Comparison of ENCODE assay signal across 24 cellular contexts in the genomic region with DNA sequence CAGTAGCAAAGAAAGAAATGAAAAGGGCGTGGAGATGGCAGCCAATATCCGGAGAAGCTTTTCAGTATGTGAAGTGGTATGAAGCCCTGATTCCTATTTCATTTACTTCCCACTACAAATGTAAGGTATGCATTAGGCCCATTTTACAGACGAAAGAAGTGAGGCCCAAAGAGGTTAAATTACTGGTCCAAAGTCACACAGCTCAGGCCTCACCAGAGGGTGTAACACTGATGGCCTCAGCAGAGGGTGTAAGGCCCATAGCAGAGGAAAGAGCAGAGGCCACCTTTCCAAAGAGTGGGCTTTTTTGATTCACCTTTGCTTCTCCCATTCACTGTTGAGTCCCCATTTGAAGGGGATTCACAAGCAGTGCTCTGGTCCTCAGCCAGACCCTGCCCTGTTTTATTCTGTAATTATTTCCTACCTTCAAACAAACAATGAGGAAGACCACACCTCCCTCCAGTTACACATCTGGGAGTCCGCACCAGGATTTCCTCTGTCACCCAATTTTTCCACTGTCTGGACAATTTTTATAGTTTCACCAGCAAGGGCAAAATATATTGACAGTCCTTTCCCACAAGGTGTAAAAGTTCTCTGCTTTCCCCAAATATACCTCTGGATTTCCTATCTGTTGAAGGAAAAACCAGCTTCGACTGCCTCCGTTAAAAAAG. TPM values are rescaled to one million over a fixed set of nuclear protein-coding genes. Genes with fewer than 3 reads are reported as not detected.
DNase-seq lines count a peak whose midpoint lies in the region; ATAC-seq, FAIRE-seq and TF ChIP-seq lines count a peak whose summit lies in the region.
"Had no signal": no experiment of that assay in that cellular context is flagged by ENCODE, and none has a peak within 500 bp of the region (broad histone marks: within the 10 kb centered on the region; RNA-seq: fewer than 3 reads in every experiment).

No MANE protein-coding gene starts in this region.

- H3K79me2 ChIP-seq in K562 (ENCODE audit: control insufficient read depth, insufficient read depth, low read length) (no peaks in the 10 kb centered on the region), neural cell (replicated peaks; ENCODE audit: insufficient read depth, low read length) (peaks cover 100% of the 10 kb centered on the region)

- H3K4me1 Mint-ChIP-seq in stimulated activated memory B cell treated with anti-CD40 and anti-IgM and Interleukin-4, amounts not matched to agents 10 μg/mL and 1 μg/mL and 100 μg/mL, for 72 hours: peaks cover 30% of the 10 kb centered on the region

- TF ChIP-seq POLR2A in K562 (conservative IDR thresholded peaks at IDR 0.05) (no peak), thyroid gland (IDR thresholded peaks at IDR 0.05) (no peak), vagina (IDR thresholded peaks at IDR 0.05) (no peak)

- no peak overlapping the region for H3K4me3 Mint-ChIP-seq in stimulated activated memory B cell treated with anti-CD40 and anti-IgM and Interleukin-4, amounts not matched to agents 10 μg/mL and 1 μg/mL and 100 μg/mL, for 72 hours
- H3K4me3 Mint-ChIP-seq: CD8-positive, alpha-beta T cell had no signal

- peaks cover 5% of the 10 kb centered on the region for H3K27me3 Mint-ChIP-seq in stimulated activated memory B cell treated with anti-CD40 and anti-IgM and Interleukin-4, amounts not matched to agents 10 μg/mL and 1 μg/mL and 100 μg/mL, for 72 hours

- H3K9ac ChIP-seq in K562 (ENCODE audit: insufficient read depth in 1 of 2, low read depth in 2 of 2, low read length in 2 of 2) (no peak overlapping the region), neural cell (ENCODE audit: low read length) (no peak overlapping the region)

- H3K4me1 ChIP-seq in left ventricle myocardium inferior: peaks cover 75% of the 10 kb centered on the region
- peaks cover 26 to 74% (median 52%) of the 10 kb centered on the region in 9 donors for H3K4me1 ChIP-seq in heart right ventricle
- peaks cover 3 to 13% of the 10 kb centered on the region in 2 experiments; a peak in 3 of 5 replicates for H3K4me1 ChIP-seq in K562 (replicated peaks in 1 of 2; ENCODE audit: control insufficient read depth in 2 of 2, insufficient read depth in 2 of 2, low read length in 2 of 2)
- peaks cover 68 to 92% of the 10 kb centered on the region in 2 donors for H3K4me1 ChIP-seq in thyroid gland
- peaks cover 64% of the 10 kb centered on the region for H3K4me1 ChIP-seq in vagina

- 95 to 97% methylated on average over 6 of the region's 6 CpGs for WGBS in heart right ventricle, 2 donors
- 17% methylated on average over 6 of the region's 6 CpGs for WGBS in K562 (ENCODE audit: insufficient coverage, low coverage, missing lambda C conversion rate)
- 88 to 89% methylated on average over 6 of the region's 6 CpGs for WGBS in thyroid gland, 2 donors

- no peak for ATAC-seq in heart right ventricle
- ATAC-seq in K562: no peak
- no peak for ATAC-seq in stimulated activated memory B cell treated with anti-CD40 and anti-IgM and Interleukin-4, amounts not matched to agents 10 μg/mL and 1 μg/mL and 100 μg/mL, for 72 hours
- ATAC-seq: CD8-positive, alpha-beta T cell; Right ventricle myocardium inferior had no signal

- TF ChIP-seq RAD21 in K562 (CRISPR knock-in tag; conservative IDR thresholded peaks at IDR 0.05 in 1 of 2, IDR thresholded peaks at IDR 0.05 in 1 of 2): no peak
- TF ChIP-seq RAD21 in neural cell (conservative IDR thresholded peaks at IDR 0.05): no peak

- peak overlapping the region; percentile 7 for H3K27ac ChIP-seq in left ventricle myocardium inferior (replicated peaks)
- no peak overlapping the region for H3K27ac ChIP-seq in heart right ventricle
- no peak overlapping the region for H3K27ac ChIP-seq in K562 (ENCODE audit: extremely low read depth, low read depth, low read length)
- no peak overlapping the region for H3K27ac ChIP-seq in neural cell (ENCODE audit: low read length)
- peak overlapping the region; percentile 54 to 71 (median 70) for H3K27ac ChIP-seq in thyroid gland
- no peak overlapping the region for H3K27ac ChIP-seq in vagina

- no peaks in the 10 kb centered on the region for H4K20me1 ChIP-seq in K562 (replicated peaks; ENCODE audit: control insufficient read depth, insufficient read depth, low read length)
- peaks cover 67% of the 10 kb centered on the region for H4K20me1 ChIP-seq in neural cell (ENCODE audit: insufficient read depth)

- H3K4me3 ChIP-seq in left ventricle myocardium inferior (no peak overlapping the region), heart right ventricle (no peak overlapping the region), K562 (no peak overlapping the region), neural cell (ENCODE audit: low read length) (peak overlapping the region; percentile 52), thyroid gland (replicated peaks in 1 of 3) (no peak overlapping the region), vagina (no peak overlapping the region)

- CTCF ChIA-PET in K562 (lab: Yijun Ruan, JAX; ENCODE audit: low intra/inter-chr PET ratio): no interaction called here

- no peak for DNase-seq in left ventricle myocardium inferior
- DNase-seq in heart right ventricle: no peak
- DNase-seq in K562 (ENCODE audit: extremely low read depth in 1 of 4, low spot score in 3 of 4): no peak
- no peak for DNase-seq in thyroid gland
- DNase-seq in vagina (ENCODE audit: extremely low spot score in 2 of 2): no peak
- DNase-seq in effector CD4-positive, alpha-beta T cell: no peak
- DNase-seq: 8988T; AML-193; C1 segment of cervical spinal cord; CD8-positive, alpha-beta T cell; DMS53; GDM1; KBM-7; NCI-H146; NCI-H2029 treated with DMSO at 0.1 percent for 48 hours; NCI-H226; NCI-H524 treated with DMSO at 0.1 percent for 48 hours; NCI-H82; OCI-M1 had no signal

- in situ Hi-C loops in K562 (cut with MboI): no loop called here

- no peaks in the 10 kb centered on the region for H3K9me2 ChIP-seq in neural cell (ENCODE audit: insufficient read depth, low read length)

- no peak overlapping the region for H3K27ac Mint-ChIP-seq in stimulated activated memory B cell treated with anti-CD40 and anti-IgM and Interleukin-4, amounts not matched to agents 10 μg/mL and 1 μg/mL and 100 μg/mL, for 72 hours
- H3K27ac Mint-ChIP-seq: CD8-positive, alpha-beta T cell had no signal

- no peaks in the 10 kb centered on the region for H3K36me3 Mint-ChIP-seq in stimulated activated memory B cell treated with anti-CD40 and anti-IgM and Interleukin-4, amounts not matched to agents 10 μg/mL and 1 μg/mL and 100 μg/mL, for 72 hours
- H3K36me3 Mint-ChIP-seq: CD8-positive, alpha-beta T cell had no signal

- BruUV-seq in K562 (replicated peaks; lab: Mats Ljungman, UMichigan): no TSS peak

- no peaks in the 10 kb centered on the region for H3K36me3 ChIP-seq in left ventricle myocardium inferior
- no peaks in the 10 kb centered on the region for H3K36me3 ChIP-seq in heart right ventricle
- H3K36me3 ChIP-seq in K562 (ENCODE audit: control insufficient read depth, insufficient read depth, low read length): no peaks in the 10 kb centered on the region
- no peaks in the 10 kb centered on the region for H3K36me3 ChIP-seq in neural cell (ENCODE audit: insufficient read depth, low read length)
- no peaks in the 10 kb centered on the region for H3K36me3 ChIP-seq in thyroid gland
- H3K36me3 ChIP-seq in vagina: no peaks in the 10 kb centered on the region

- no peak for TF ChIP-seq CTCF in left ventricle myocardium inferior (IDR thresholded peaks at IDR 0.05; ENCODE audit: borderline replicate concordance)
- no peak for TF ChIP-seq CTCF in heart right ventricle (IDR thresholded peaks at IDR 0.05)
- no peak for TF ChIP-seq CTCF in K562 (IDR thresholded peaks at IDR 0.05 in 2 of 3, conservative IDR thresholded peaks at IDR 0.05 in 1 of 3; ENCODE audit: insufficient read depth in 2 of 3, low read depth in 1 of 3, low read length in 3 of 3)
- no peak for TF ChIP-seq CTCF in neural cell (IDR thresholded peaks at IDR 0.05; ENCODE audit: poor library complexity, severe bottlenecking)
- TF ChIP-seq CTCF in thyroid gland (IDR thresholded peaks at IDR 0.05): no peak
- TF ChIP-seq CTCF in vagina (IDR thresholded peaks at IDR 0.05): no peak

- POLR2A ChIA-PET in K562 (lab: Yijun Ruan, JAX): no interaction called here

- no peak for TF ChIP-seq EP300 in K562 (IDR thresholded peaks at IDR 0.05; ENCODE audit: low read length)
- TF ChIP-seq EP300 in neural cell (conservative IDR thresholded peaks at IDR 0.05; ENCODE audit: poor library complexity, severe bottlenecking): no peak

- H3K27me3 ChIP-seq in left ventricle myocardium inferior (ENCODE audit: low read depth) (no peaks in the 10 kb centered on the region), heart right ventricle (peaks cover 0 to 8% (median 0%) of the 10 kb centered on the region in 7 donors), K562 (ENCODE audit: control insufficient read depth in 2 of 2, insufficient read depth in 2 of 2, low read length in 2 of 2) (peaks cover 3 to 29% of the 10 kb centered on the region in 2 experiments; a peak in 3 of 5 replicates), neural cell (ENCODE audit: insufficient read depth, low read depth, low read length) (no peaks in the 10 kb centered on the region), thyroid gland (no peaks in the 10 kb centered on the region), vagina (no peaks in the 10 kb centered on the region)

- intact Hi-C loops in left ventricle myocardium inferior (cut with micrococcal nuclease) (no loop called here), heart right ventricle (cut with DNase I) (loop anchor here in 5 of 10 donors (5.0 to 10.0 kb wide), 4 partner anchors 96 to 209 kb away; no protein-coding TSS in a partner anchor), K562 (cut with micrococcal nuclease) (no loop called here), thyroid gland (cut with DNase I) (no loop called here), vagina (cut with DNase I) (loop anchor here (10.0 kb wide), 2 partner anchors 46 to 196 kb away; no protein-coding TSS in a partner anchor)

- FAIRE-seq in K562 (lab: Jason Lieb, UNC): no peak
- FAIRE-seq: GM19239, RCC 7860 had no signal

- no peaks in the 10 kb centered on the region for H3F3A ChIP-seq in neural cell (ENCODE audit: insufficient read depth, low read length, poor library complexity, severe bottlenecking)

- H3K9me3 ChIP-seq in left ventricle myocardium inferior (replicated peaks) (no peaks in the 10 kb centered on the region), heart right ventricle (no peaks in the 10 kb centered on the region), K562 (replicated peaks; ENCODE audit: control insufficient read depth, insufficient read depth, low read depth, low read length) (no peaks in the 10 kb centered on the region), neural cell (ENCODE audit: low read length) (no peaks in the 10 kb centered on the region), thyroid gland (no peaks in the 10 kb centered on the region), vagina (no peaks in the 10 kb centered on the region)

- H3K4me2 ChIP-seq in K562 (ENCODE audit: insufficient read depth, low read length): no peak overlapping the region
- H3K4me2 ChIP-seq in neural cell (ENCODE audit: low read length): no peak overlapping the region

- no peaks in the 10 kb centered on the region for H3K9me1 ChIP-seq in K562 (ENCODE audit: control insufficient read depth, insufficient read depth, low read length)

- H2AFZ ChIP-seq in K562 (ENCODE audit: low read depth, low read length): no peak overlapping the region
- H2AFZ ChIP-seq in neural cell (ENCODE audit: low read depth, low read length): no peak overlapping the region

- H3K9me3 Mint-ChIP-seq in stimulated activated memory B cell treated with anti-CD40 and anti-IgM and Interleukin-4, amounts not matched to agents 10 μg/mL and 1 μg/mL and 100 μg/mL, for 72 hours: no peaks in the 10 kb centered on the region
- H3K9me3 Mint-ChIP-seq: CD8-positive, alpha-beta T cell had no signal

RNA-seq across cellular contexts. Expression of gene ZFHX3, which starts 7.1 kb away (rescaled TPM):
- total RNA-seq in left ventricle myocardium inferior (9.6 TPM), heart right ventricle (10 to 100 TPM in 6 of 10 donors, 1 to 10 TPM in 4; 7.9 to 15.2 (median 11.7) TPM), K562 (2014; rRNA removed) (not detected in 2 replicates), K562 (2014; rRNA removed; fragmentation: Illumina TruSeq; extraction: Trizol) (not detected in 2 replicates), K562 (2015; rRNA removed; fragmentation: Illumina TruSeq; extraction: Trizol) (not detected in 2 replicates), K562 (2021) (0.07 and 0.11 TPM in 2 replicates), thyroid gland (10 to 100 TPM; 27.4 to 92.9 (median 45.5) TPM), vagina (28.0 TPM)
- polyA plus RNA-seq in heart right ventricle (1 to 10 TPM; 1.6 to 4.0 TPM), K562 (2011; rRNA removed) (0.01 TPM in 2 replicates), K562 (2014; fragmentation: Illumina TruSeq; extraction: Trizol) (0.01 TPM in 1 of 2 replicates, not detected in the other), K562 (2014; fragmentation: Nextera tagmentation; extraction: Ambion mirVana) (under 1 TPM; 0.06 to 0.23 TPM), K562 (2014; rRNA removed) (0.05 TPM in 1 of 2 replicates, not detected in the other), neural cell (26.4 and 27.7 TPM in 2 replicates)
- 0.12 and 0.19 TPM in 2 replicates for total RNA-seq in K562 (2011; cell fraction: chromatin; rRNA removed; ENCODE audit: low replicate concordance)
- under 0.01 and 0.17 TPM in 2 replicates for total RNA-seq in K562 (2011; cell fraction: nucleolus; rRNA removed)
- total RNA-seq in K562 (2011; cell fraction: nucleoplasm; rRNA removed): 0.07 and 0.15 TPM in 2 replicates
- 0.01 TPM in 2 replicates for polyA plus RNA-seq in K562 (2011; cell fraction: cytosol; rRNA removed)
- polyA plus RNA-seq in K562 (2011; cell fraction: nucleus; rRNA removed): 0.03 and 0.04 TPM in 2 replicates
- polyA plus RNA-seq in K562 (2012): 0.51 and 0.76 TPM in 2 replicates
- polyA minus RNA-seq in K562 (2011; rRNA and poly(A)+ RNA removed): 0.03 and 0.07 TPM in 2 replicates
- 0.09 and 0.10 TPM in 2 replicates for polyA minus RNA-seq in K562 (2011; cell fraction: cytosol; rRNA and poly(A)+ RNA removed)
- polyA minus RNA-seq in K562 (2011; cell fraction: nucleus; rRNA and poly(A)+ RNA removed): 0.11 and 0.13 TPM in 2 replicates
- 112 and 179 TPM in 2 replicates for polyA minus RNA-seq in neural cell

Comparison
In these comparisons a context has a peak if more than half of its experiments do, and no peak if none do; other contexts are left out.
1. H3K27ac ChIP-seq: peak in left ventricle myocardium inferior (single experiment) and thyroid gland (3 of 3); none in heart right ventricle (0 of 10), K562 (single experiment), neural cell (single experiment) and vagina (single experiment).